ENCODE assay signal across 8 cellular contexts in the genomic region with DNA sequence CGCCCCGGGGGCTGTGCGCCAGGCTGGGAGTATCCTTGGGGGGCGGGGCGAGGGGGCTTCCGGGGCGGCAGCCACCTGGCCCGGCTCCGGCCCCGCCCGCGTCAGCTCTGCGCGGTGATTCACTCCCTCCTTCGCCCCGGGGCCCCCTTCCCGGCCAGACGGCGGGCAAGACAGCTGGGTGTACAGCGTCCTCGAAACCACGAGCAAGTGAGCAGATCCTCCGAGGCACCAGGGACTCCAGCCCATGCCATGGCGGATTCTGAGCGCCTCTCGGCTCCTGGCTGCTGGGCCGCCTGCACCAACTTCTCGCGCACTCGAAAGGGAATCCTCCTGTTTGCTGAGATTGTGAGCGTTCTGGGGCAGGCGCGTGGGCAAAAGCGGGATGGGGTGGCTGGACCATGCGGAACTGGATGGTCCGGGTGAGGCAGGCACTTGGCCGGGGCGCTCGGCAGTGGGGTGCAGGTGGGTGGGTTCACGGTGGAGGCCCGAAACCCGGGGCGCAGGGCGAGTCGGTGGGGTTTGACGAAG. TPM values are rescaled to one million over a fixed set of nuclear protein-coding genes. Genes with fewer than 3 reads are reported as not detected.
DNase-seq lines count a peak whose midpoint lies in the region; ATAC-seq lines count a peak whose summit lies in the region.

A gene with protein sequence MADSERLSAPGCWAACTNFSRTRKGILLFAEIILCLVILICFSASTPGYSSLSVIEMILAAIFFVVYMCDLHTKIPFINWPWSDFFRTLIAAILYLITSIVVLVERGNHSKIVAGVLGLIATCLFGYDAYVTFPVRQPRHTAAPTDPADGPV (plus strand): TSS at position 147 of the 528 bp plus-strand sequence. CDS start 103 bp downstream, at position 250.

- H3K36me3 Mint-ChIP-seq in activated CD4-positive, alpha-beta memory T cell treated with anti-CD3 and anti-CD28 coated beads for 36 hours, result peaks cover 30% of the 10 kb centered on the region
- H3K36me3 Mint-ChIP-seq in stimulated activated memory B cell treated with anti-CD40 and anti-IgM and Interleukin-4, amounts not matched to agents 10 μg/mL and 1 μg/mL and 100 μg/mL, for 72 hours, result peaks cover 28% of the 10 kb centered on the region

- no peaks in the 10 kb centered on the region for H3K9me3 ChIP-seq in mononuclear cell (ENCODE audit: low read depth, low read length)

- peak within 1 kb of the TSS; percentile 91 for H3K27ac Mint-ChIP-seq in activated CD4-positive, alpha-beta memory T cell treated with anti-CD3 and anti-CD28 coated beads for 36 hours
- H3K27ac Mint-ChIP-seq in stimulated activated memory B cell treated with anti-CD40 and anti-IgM and Interleukin-4, amounts not matched to agents 10 μg/mL and 1 μg/mL and 100 μg/mL, for 72 hours, result peak within 1 kb of the TSS; percentile 91

- H3K4me3 Mint-ChIP-seq in activated CD4-positive, alpha-beta memory T cell treated with anti-CD3 and anti-CD28 coated beads for 36 hours, result peak within 1 kb of the TSS; percentile 86
- peak within 1 kb of the TSS; percentile 90 for H3K4me3 Mint-ChIP-seq in stimulated activated memory B cell treated with anti-CD40 and anti-IgM and Interleukin-4, amounts not matched to agents 10 μg/mL and 1 μg/mL and 100 μg/mL, for 72 hours

- no peaks in the 10 kb centered on the region for H3K27me3 ChIP-seq in mononuclear cell (ENCODE audit: insufficient read depth, low read length)

- ATAC-seq in GM21786 (IDR thresholded peaks at IDR 0.05; ENCODE audit: unreplicated experiment), result peak; percentile 23
- ATAC-seq in stimulated activated memory B cell treated with anti-CD40 and anti-IgM and Interleukin-4, amounts not matched to agents 10 μg/mL and 1 μg/mL and 100 μg/mL, for 72 hours, result peak; percentile 63
- ATAC-seq in HG03469 (IDR thresholded peaks at IDR 0.05; ENCODE audit: unreplicated experiment), result no peak

- DNase-seq in Caki2 (ENCODE audit: low read depth), result peak; percentile 57
- DNase-seq in NCI-H146 (lab: John Stamatoyannopoulos, UW), result peak; percentile 73
- DNase-seq in activated CD4-positive, alpha-beta memory T cell treated with anti-CD3 and anti-CD28 coated beads for 36 hours, result peak; percentile 88
- peak; percentile 55 for DNase-seq in effector CD4-positive, alpha-beta T cell

- in situ Hi-C loops in Caki2 (cut with HindIII; ENCODE audit: low pct_unique_long_range_greater_than_20kb, low sequenced_read_pairs), result no loop called here

- no peaks in the 10 kb centered on the region for H3K9me3 Mint-ChIP-seq in activated CD4-positive, alpha-beta memory T cell treated with anti-CD3 and anti-CD28 coated beads for 36 hours
- H3K9me3 Mint-ChIP-seq in stimulated activated memory B cell treated with anti-CD40 and anti-IgM and Interleukin-4, amounts not matched to agents 10 μg/mL and 1 μg/mL and 100 μg/mL, for 72 hours, result no peaks in the 10 kb centered on the region

- H3K4me1 Mint-ChIP-seq in activated CD4-positive, alpha-beta memory T cell treated with anti-CD3 and anti-CD28 coated beads for 36 hours (ENCODE audit: low read depth), result peaks cover 31% of the 10 kb centered on the region
- H3K4me1 Mint-ChIP-seq in stimulated activated memory B cell treated with anti-CD40 and anti-IgM and Interleukin-4, amounts not matched to agents 10 μg/mL and 1 μg/mL and 100 μg/mL, for 72 hours, result peaks cover 42% of the 10 kb centered on the region

- intact Hi-C loops in activated CD4-positive, alpha-beta memory T cell treated with anti-CD3 and anti-CD28 coated beads for 36 hours (cut with micrococcal nuclease), result no loop called here

- no peaks in the 10 kb centered on the region for H3K27me3 Mint-ChIP-seq in activated CD4-positive, alpha-beta memory T cell treated with anti-CD3 and anti-CD28 coated beads for 36 hours
- H3K27me3 Mint-ChIP-seq in stimulated activated memory B cell treated with anti-CD40 and anti-IgM and Interleukin-4, amounts not matched to agents 10 μg/mL and 1 μg/mL and 100 μg/mL, for 72 hours, result no peaks in the 10 kb centered on the region

- POLR2A ChIA-PET in activated CD4-positive, alpha-beta memory T cell treated with anti-CD3 and anti-CD28 coated beads for 36 hours (lab: Charles Lee), result interaction anchor here (1.2 to 1.7 kb wide), 2 partner anchors 9 to 97 kb away, joined by 3 to 4 read pairs; partner anchors contain the start of gene PPP1R3F

- peak within 1 kb of the TSS; percentile 62 for H3K4me3 ChIP-seq in mononuclear cell (ENCODE audit: low read length)

- CTCF ChIA-PET in activated CD4-positive, alpha-beta memory T cell treated with anti-CD3 and anti-CD28 coated beads for 36 hours (lab: Charles Lee), result interaction anchor here (1.2 to 2.2 kb wide), 5 partner anchors 8 to 21 kb away, joined by 3 to 11 read pairs (median 4); no protein-coding TSS in a partner anchor

- H3K4me1 ChIP-seq in mononuclear cell (ENCODE audit: insufficient read depth, low read length), result peaks cover 63% of the 10 kb centered on the region

RNA-seq across cellular contexts. Expression of the gene that starts here (rescaled TPM):
- total RNA-seq in Caki2 (2014; rRNA removed; shearing (Covaris generic); ENCODE audit: low replicate concordance), result 72.9 and 86.3 TPM in 2 replicates
- total RNA-seq in activated CD4-positive, alpha-beta memory T cell treated with anti-CD3 and anti-CD28 coated beads for 36 hours, result 100 to 1,000 TPM; 222 to 234 TPM
- 53.9 TPM for total RNA-seq in mononuclear cell
